Comparison of ENCODE assay signal across 16 cellular contexts in genomic region chr13:46572758-46573384, GRCh38. TPM values are rescaled to one million over a fixed set of nuclear protein-coding genes. Genes with fewer than 3 reads are reported as not detected.
DNase-seq lines count a peak whose midpoint lies in the region; ATAC-seq, FAIRE-seq and TF ChIP-seq lines count a peak whose summit lies in the region.
"Had no signal": no experiment of that assay in that cellular context is flagged by ENCODE, and none has a peak within 500 bp of the region (broad histone marks: within the 10 kb centered on the region; RNA-seq: fewer than 3 reads in every experiment).

No MANE protein-coding gene starts in this region.

- no peak for TF ChIP-seq CTCF in GM12878 (IDR thresholded peaks at IDR 0.05 in 2 of 3, conservative IDR thresholded peaks at IDR 0.05 in 1 of 3; ENCODE audit: control insufficient read depth in 2 of 3, extremely low read depth in 1 of 3, insufficient read depth in 1 of 3, low read depth in 3 of 3, low read length in 3 of 3)

- SMC1A ChIA-PET in GM12878 (lab: Charles Lee; ENCODE audit: uncharacterized antibody, unreplicated experiment), result interaction anchor here (0.6 to 30.5 kb wide), 21 partner anchors 8 to 148 kb away, joined by 3 to 367 read pairs (median 4); partner anchors contain the start of gene LRCH1

- peak overlapping the region; percentile 88 for H3K4me2 ChIP-seq in GM12878 (ENCODE audit: control insufficient read depth, insufficient read depth)

- no peaks in the 10 kb centered on the region for H3K27me3 ChIP-seq in GM12878 (replicated peaks in 1 of 2; ENCODE audit: control insufficient read depth in 2 of 2, insufficient read depth in 2 of 2, low read length in 1 of 2)
- H3K27me3 ChIP-seq: brain microvascular endothelial cell, gastroesophageal sphincter had no signal

- H3K36me3 ChIP-seq in GM12878 (ENCODE audit: control insufficient read depth in 2 of 2, insufficient read depth in 2 of 2, low read length in 1 of 2), result peaks cover 0 to 9% of the 10 kb centered on the region in 2 experiments; a peak in 2 of 4 replicates
- H3K36me3 ChIP-seq: brain microvascular endothelial cell, gastroesophageal sphincter had no signal

- H3K9ac ChIP-seq in GM12878 (ENCODE audit: control insufficient read depth, insufficient read depth, low read length), result no peak overlapping the region; the same call in 1 of the 2 replicates
- H3K9ac ChIP-seq: GM23248 had no signal

- BruUV-seq in GM12878 (replicated peaks; lab: Mats Ljungman, UMichigan), result no TSS peak

- peak overlapping the region; percentile 78 for H3K27ac ChIP-seq in GM12878 (ENCODE audit: control insufficient read depth, insufficient read depth)
- H3K27ac ChIP-seq: GM23248 had no signal

- POLR2A ChIA-PET in GM12878 (lab: Charles Lee), result interaction anchor here (0.8 to 4.7 kb wide), 5 partner anchors 12 to 85 kb away, joined by 3 to 24 read pairs (median 3); no protein-coding TSS in a partner anchor

- peak; percentile 92 for FAIRE-seq in GM12892 (lab: Jason Lieb, UNC)
- FAIRE-seq in GM12878 (lab: Jason Lieb, UNC), result no peak

- RAD21 ChIA-PET in GM12878 (lab: Charles Lee; ENCODE audit: unreplicated experiment), result interaction anchor here (0.6 to 4.6 kb wide), 12 partner anchors 8 to 146 kb away, joined by 3 to 22 read pairs (median 6); partner anchors contain the start of gene LRCH1

- intact Hi-C loops in GM12878 (cut with micrococcal nuclease; ENCODE audit: unreplicated experiment), result loop anchor here (10.0 kb wide), 1 partner anchor 398 kb away; no protein-coding TSS in a partner anchor

- H3K9me3 ChIP-seq in GM12878 (replicated peaks; ENCODE audit: control insufficient read depth, insufficient read depth, low read length), result no peaks in the 10 kb centered on the region
- H3K9me3 ChIP-seq: gastroesophageal sphincter had no signal

- H2AFZ ChIP-seq in GM12878 (ENCODE audit: control insufficient read depth, low read depth, low read length), result no peak overlapping the region
- H2AFZ ChIP-seq: GM23248 had no signal

- 0 out of 2 replicates have a peak, but pooled peaks cover 3% of the 10 kb centered on the region for H4K20me1 ChIP-seq in GM12878 (ENCODE audit: control insufficient read depth, insufficient read depth)

- no peak overlapping the region for H3K4me3 ChIP-seq in GM12878
- H3K4me3 ChIP-seq: gastroesophageal sphincter, GM23248 had no signal

- 12% methylated on average over 5 of the region's 5 CpGs for WGBS in GM12878 (ENCODE audit: insufficient coverage, insufficient replicate concordance, low lambda C conversion rate, missing lambda C conversion rate)

- peaks cover 98% of the 10 kb centered on the region for H3K79me2 ChIP-seq in GM12878 (ENCODE audit: control insufficient read depth, insufficient read depth, low read length)

- TF ChIP-seq POLR2A in GM12892 (IDR thresholded peaks at IDR 0.05; ENCODE audit: low read depth, low read length) (no peak), GM12878 (IDR thresholded peaks at IDR 0.05; ENCODE audit: low read depth, low read length) (no peak)

- no peak for TF ChIP-seq EP300 in GM12878 (IDR thresholded peaks at IDR 0.05; ENCODE audit: borderline replicate concordance in 1 of 2, control insufficient read depth in 1 of 2, low read depth in 2 of 2, low read length in 2 of 2)

- ATAC-seq in GM21381 (IDR thresholded peaks at IDR 0.05; ENCODE audit: unreplicated experiment) (peak; percentile 31), HG03064 (IDR thresholded peaks at IDR 0.05; ENCODE audit: low read depth, unreplicated experiment) (peak; percentile 45), GM12878 (peak; percentile 69)
- ATAC-seq: gastroesophageal sphincter had no signal

- DNase-seq in GM12892 (ENCODE audit: insufficient read length), result no peak
- DNase-seq in GM12878 (ENCODE audit: low read depth, low spot score), result no peak
- no peak for DNase-seq in NCI-H2196 treated with DMSO at 0.1 percent for 48 hours (lab: John Stamatoyannopoulos, UW; ENCODE audit: unreplicated experiment)
- DNase-seq in foreskin melanocyte, result no peak
- DNase-seq in KBM-7, result no peak
- no peak for DNase-seq in T1000 (lab: John Stamatoyannopoulos, UW)
- DNase-seq: activated CD4-positive, alpha-beta T cell treated with anti-CD3 and anti-CD28 coated beads, Interleukin-2, amount 50 U/mL, for 1 hour; brain microvascular endothelial cell; GM23248; islet precursor cell; Karpas-422; NCI-H2081; stimulated activated naive CD4-positive, alpha-beta T cell had no signal

- TF ChIP-seq RAD21 in GM12878 (IDR thresholded peaks at IDR 0.05; ENCODE audit: insufficient read depth, low read depth, low read length), result no peak

- in situ Hi-C loops in GM12878 (cut with MboI) (no loop called here), KBM-7 (cut with MboI; ENCODE audit: low pct_unique_long_range_greater_than_20kb, low sequenced_read_pairs) (no loop called here)

- peaks cover 66% of the 10 kb centered on the region for H3K4me1 ChIP-seq in GM12878 (ENCODE audit: control insufficient read depth, insufficient read depth, low read length)

- CTCF ChIA-PET in GM12878 (lab: Yijun Ruan, JAX), result interaction anchor here (0.5 to 5.3 kb wide), 11 partner anchors 10 to 1506 kb away, joined by 3 to 39 read pairs (median 4); partner anchors contain the start of gene LRCH1

TF ChIP-seq in GM12878, 131 proteins besides CTCF, POLR2A, EP300 and RAD21:
- TF ChIP-seq SPI1 (IDR thresholded peaks at IDR 0.05; ENCODE audit: borderline replicate concordance, insufficient read depth, low read depth, low read length) (peak; percentile 27; the same call in 1 of the 2 replicates), EED (IDR thresholded peaks at IDR 0.05; ENCODE audit: low read depth) (0 out of 2 replicates have a peak, but pooled peaks have one; percentile 17), IKZF1 (conservative IDR thresholded peaks at IDR 0.05) (0 out of 2 replicates have a peak, but pooled peaks have one; percentile 42), USF1 (IDR thresholded peaks at IDR 0.05; ENCODE audit: borderline replicate concordance, extremely low read length, insufficient read depth, low read depth, low read length) (no peak), ELK1 (IDR thresholded peaks at IDR 0.05; ENCODE audit: low read depth, low read length) (no peak), ESRRA (IDR thresholded peaks at IDR 0.05; ENCODE audit: low read length) (peak; percentile 70; the same call in 1 of the 2 replicates), NR2F1 (conservative IDR thresholded peaks at IDR 0.05) (peak; percentile 61)

RNA-seq across cellular contexts. Expression of gene LRCH1, which starts 19.9 kb away (rescaled TPM):
- 27.9 TPM for polyA plus RNA-seq in GM12892 (2012; ENCODE audit: missing spikeins)
- total RNA-seq in GM12878 (2013; cell fraction: nucleolus; rRNA removed), result 234 and 245 TPM in 2 replicates
- 13.2 and 13.8 TPM in 2 replicates for total RNA-seq in GM12878 (2014; rRNA removed)
- 16.8 and 17.5 TPM in 2 replicates for total RNA-seq in GM12878 (2014; rRNA removed; fragmentation: Illumina TruSeq; extraction: Trizol)
- total RNA-seq in GM12878 (2021), result 23.3 and 24.0 TPM in 2 replicates
- polyA plus RNA-seq in GM12878 (2011; ENCODE audit: low read depth), result 11.3 TPM
- 48.9 and 51.6 TPM in 2 replicates for polyA plus RNA-seq in GM12878 (2011; rRNA removed)
- polyA plus RNA-seq in GM12878 (2011; cell fraction: cytosol; rRNA removed), result 21.1 and 23.9 TPM in 2 replicates
- 43.0 and 54.0 TPM in 2 replicates for polyA plus RNA-seq in GM12878 (2011; cell fraction: nucleus; rRNA removed)
- polyA plus RNA-seq in GM12878 (2012), result 16.7 and 24.5 TPM in 2 replicates
- 20.0 and 23.4 TPM in 2 replicates for polyA plus RNA-seq in GM12878 (2014; fragmentation: Illumina TruSeq; extraction: Trizol)
- polyA plus RNA-seq in GM12878 (2014; fragmentation: Nextera tagmentation; extraction: Ambion mirVana), result 1 to 10 TPM; 5.3 to 5.4 TPM
- polyA plus RNA-seq in GM12878 (2014; rRNA removed), result 13.8 and 15.6 TPM in 2 replicates
- 1 to 10 TPM; 7.9 to 9.2 TPM for polyA plus RNA-seq in GM12878 (2016; fragmentation: Nextera tagmentation; extraction: Ambion mirVana)
- polyA minus RNA-seq in GM12878 (2011; rRNA and poly(A)+ RNA removed), result 76.0 and 94.2 TPM in 2 replicates
- 19.8 and 21.5 TPM in 2 replicates for polyA minus RNA-seq in GM12878 (2011; cell fraction: cytosol; rRNA and poly(A)+ RNA removed)
- 103 and 119 TPM in 2 replicates for polyA minus RNA-seq in GM12878 (2011; cell fraction: nucleus; rRNA and poly(A)+ RNA removed)
